In genomic region chr6:6760054-6760453, GRCh38 we compare ENCODE assay signal across 16 cellular contexts.
"Had no signal": no experiment of that assay in that cellular context is flagged by ENCODE, and none has a peak within 500 bp of the region (broad histone marks: within the 10 kb centered on the region; RNA-seq: fewer than 3 reads in every experiment).

No MANE protein-coding gene starts in this region.

- DNase-seq: activated CD4-positive, alpha-beta T cell treated with anti-CD3 and anti-CD28 coated beads for 48 hours; activated CD4-positive, CD25-positive, alpha-beta regulatory T cell; activated CD8-positive, alpha-beta T cell treated with anti-CD3 and anti-CD28 coated beads for 36 hours; activated naive CD4-positive, alpha-beta T cell; activated naive CD8-positive, alpha-beta T cell treated with anti-CD3 and anti-CD28 coated beads, Interleukin-2, amount 50 U/mL, for 24 hours; activated T-cell treated with anti-CD3 and anti-CD28 coated beads, Interleukin-2, amount 50 U/mL, for 1 hour; dorsolateral prefrontal cortex; endodermal cell; foreskin keratinocyte; mesendoderm; occipital lobe; posterior cingulate gyrus; stimulated activated naive CD4-positive, alpha-beta T cell had no signal

- H3K79me2 ChIP-seq: hepatocyte had no signal

- FAIRE-seq: urothelium cell line had no signal

- H3K27ac ChIP-seq: foreskin keratinocyte, hepatocyte had no signal

- H3K4me3 ChIP-seq: hepatocyte had no signal

- H3K4me1 ChIP-seq: foreskin keratinocyte had no signal

- ATAC-seq: activated naive CD8-positive, alpha-beta T cell treated with anti-CD3 and anti-CD28 coated beads, Interleukin-2, amount 50 U/mL, for 24 hours; activated T-helper 17 cell treated with anti-CD3 and anti-CD28 coated beads, Interleukin-2, amount 50 U/mL, for 72 hours; foreskin keratinocyte had no signal

- H3K27me3 ChIP-seq: foreskin keratinocyte, hepatocyte had no signal
